In genomic region chr19:58209577-58209976, GRCh38 we compare ENCODE assay signal across 2 cellular contexts.
TF ChIP-seq lines count a peak whose summit lies in the region.

No MANE protein-coding gene starts in this region.

TF ChIP-seq in GM12878, 131 proteins besides CTCF, POLR2A, EP300 and RAD21:
- TF ChIP-seq CHD4 (IDR thresholded peaks at IDR 0.05) = no peak
- TF ChIP-seq ATF2 (IDR thresholded peaks at IDR 0.05; ENCODE audit: low read length) = no peak
- no peak for TF ChIP-seq NR2F1 (conservative IDR thresholded peaks at IDR 0.05)
- no peak for TF ChIP-seq MTA2 (IDR thresholded peaks at IDR 0.05; ENCODE audit: low read depth)
- no peak for TF ChIP-seq IKZF2 (IDR thresholded peaks at IDR 0.05)
- no peak for TF ChIP-seq EED (IDR thresholded peaks at IDR 0.05; ENCODE audit: low read depth)
- no peak for TF ChIP-seq NBN (IDR thresholded peaks at IDR 0.05)
- TF ChIP-seq ETV6 (conservative IDR thresholded peaks at IDR 0.05 in 1 of 2, IDR thresholded peaks at IDR 0.05 in 1 of 2; ENCODE audit: borderline replicate concordance in 1 of 2, low read depth in 1 of 2) = no peak
- TF ChIP-seq SREBF1 (IDR thresholded peaks at IDR 0.05; ENCODE audit: low read length) = no peak
- TF ChIP-seq HCFC1 (IDR thresholded peaks at IDR 0.05; ENCODE audit: low read length) = no peak
- no peak for TF ChIP-seq EGR1 (IDR thresholded peaks at IDR 0.05; ENCODE audit: borderline replicate concordance in 1 of 2, low read depth in 2 of 2, low read length in 2 of 2)

TF ChIP-seq in liver, 16 proteins besides CTCF, POLR2A, EP300 and RAD21:
- TF ChIP-seq ZBTB33 (IDR thresholded peaks at IDR 0.05) (no peak), EGR1 (IDR thresholded peaks at IDR 0.05; ENCODE audit: low read depth in 2 of 2) (no peak), GABPA (IDR thresholded peaks at IDR 0.05 in 1 of 2, conservative IDR thresholded peaks at IDR 0.05 in 1 of 2) (no peak), FOXA1 (IDR thresholded peaks at IDR 0.05) (no peak), MAX (IDR thresholded peaks at IDR 0.05) (no peak), HNF4G (IDR thresholded peaks at IDR 0.05) (no peak), NR2F2 (IDR thresholded peaks at IDR 0.05) (no peak), TAF1 (conservative IDR thresholded peaks at IDR 0.05) (no peak), ATF3 (IDR thresholded peaks at IDR 0.05) (no peak), YY1 (IDR thresholded peaks at IDR 0.05) (no peak), JUND (IDR thresholded peaks at IDR 0.05) (no peak)
